ENCODE assay signal across 1 cellular context in genomic region chr9:105286098-105286497, GRCh38.
TF ChIP-seq lines count a peak whose summit lies in the region.

No MANE protein-coding gene starts in this region.

TF ChIP-seq in HepG2, 621 proteins besides CTCF, POLR2A, EP300 and RAD21 (continued from another document):
- TF ChIP-seq NONO (IDR thresholded peaks at IDR 0.05) (no peak), NONO (CRISPR knock-in tag; conservative IDR thresholded peaks at IDR 0.05) (no peak)
